Comparison of ENCODE assay signal across 8 cellular contexts in the genomic region with DNA sequence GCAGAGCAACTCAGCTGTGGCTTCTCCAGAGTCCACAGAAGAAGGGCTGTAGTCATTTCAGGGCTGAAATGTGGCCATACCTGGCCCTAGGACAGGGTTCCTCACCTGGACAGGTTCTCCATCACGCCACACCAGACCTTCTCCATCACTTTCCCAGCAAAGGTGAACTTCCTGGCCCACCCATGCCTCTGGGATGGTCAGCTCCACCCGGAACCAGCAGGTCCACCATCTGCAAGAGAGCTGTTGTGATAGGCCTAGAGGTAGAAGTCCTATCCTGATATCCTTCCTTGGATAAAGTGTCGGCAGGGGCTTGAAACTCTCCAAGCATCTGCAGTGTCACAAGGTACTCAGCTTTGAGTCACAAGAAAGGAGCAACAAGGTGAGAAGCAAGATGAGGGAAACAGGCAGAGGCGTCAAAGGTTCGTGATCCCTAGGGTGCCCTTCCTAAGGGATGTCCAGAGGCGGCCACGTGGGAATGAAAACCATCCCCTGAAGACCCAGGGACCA. TPM values are rescaled to one million over a fixed set of nuclear protein-coding genes. Genes with fewer than 3 reads are reported as not detected.
DNase-seq lines count a peak whose midpoint lies in the region; ATAC-seq and TF ChIP-seq lines count a peak whose summit lies in the region.

No MANE protein-coding gene starts in this region.

- H3K4me1 Mint-ChIP-seq in CD4-positive, alpha-beta memory T cell = peaks cover 7 to 37% (median 24%) of the 10 kb centered on the region in 4 donors
- H3K4me1 Mint-ChIP-seq in endothelial cell (ENCODE audit: unreplicated experiment) = peaks cover 38% of the 10 kb centered on the region

- peak overlapping the region; percentile 97 for H3K4me2 ChIP-seq in OCI-LY1 (ENCODE audit: low read length)

- no peaks in the 10 kb centered on the region for H3K27me3 Mint-ChIP-seq in CD4-positive, alpha-beta memory T cell
- peaks cover 6% of the 10 kb centered on the region for H3K27me3 Mint-ChIP-seq in endothelial cell (ENCODE audit: unreplicated experiment)

- peaks cover 17 to 56% of the 10 kb centered on the region in 2 donors for H3K36me3 Mint-ChIP-seq in CD4-positive, alpha-beta memory T cell
- H3K36me3 Mint-ChIP-seq in endothelial cell (ENCODE audit: low read depth, unreplicated experiment) = peaks cover 21% of the 10 kb centered on the region

- peaks cover 25% of the 10 kb centered on the region for H3K4me1 ChIP-seq in CD4-positive, alpha-beta memory T cell (ENCODE audit: insufficient read depth, low read length)
- H3K4me1 ChIP-seq in OCI-LY1 (ENCODE audit: insufficient read depth, low read length, severe bottlenecking) (peaks cover 21% of the 10 kb centered on the region), neutrophil (ENCODE audit: control insufficient read depth in 1 of 2, insufficient read depth in 1 of 2, low read depth in 1 of 2, low read length in 1 of 2) (peaks cover 15 to 19% of the 10 kb centered on the region in 2 experiments)

- intact Hi-C loops in CD4-positive, alpha-beta memory T cell (cut with micrococcal nuclease) = loop anchor here (1.0 to 10.0 kb wide), 2 partner anchors 17 to 343 kb away; partner anchors contain the start of gene PPCDC

- no peaks in the 10 kb centered on the region for H3K79me2 ChIP-seq in OCI-LY1 (ENCODE audit: insufficient read depth, low read length)

- H2AFZ ChIP-seq in OCI-LY1 (ENCODE audit: low read length) = no peak overlapping the region

- H3K27me3 ChIP-seq in CD4-positive, alpha-beta memory T cell (ENCODE audit: insufficient read depth, low read length) = no peaks in the 10 kb centered on the region
- no peaks in the 10 kb centered on the region for H3K27me3 ChIP-seq in OCI-LY1 (ENCODE audit: insufficient read depth, low read length)
- H3K27me3 ChIP-seq in neutrophil = no peaks in the 10 kb centered on the region

- no peaks in the 10 kb centered on the region for H3K9me2 ChIP-seq in OCI-LY1 (ENCODE audit: low read depth, low read length)

- peak overlapping the region; percentile 89 to 97 (median 96) for H3K27ac Mint-ChIP-seq in CD4-positive, alpha-beta memory T cell
- H3K27ac Mint-ChIP-seq in endothelial cell (ENCODE audit: unreplicated experiment) = peak overlapping the region; percentile 83

- H3K9ac ChIP-seq in OCI-LY1 (ENCODE audit: low read length) = peak overlapping the region; percentile 92; the same call in 1 of the 2 replicates

- CTCF ChIA-PET in CD4-positive, alpha-beta memory T cell (lab: Charles Lee; ENCODE audit: partially characterized antibody) = interaction anchor here (0.6 to 3.7 kb wide), 38 partner anchors 8 to 899 kb away, joined by 3 to 69 read pairs (median 6); partner anchors contain the start of genes COMMD4, IMP3, PTPN9 and SIN3A

- H3K9me3 Mint-ChIP-seq in CD4-positive, alpha-beta memory T cell = no peaks in the 10 kb centered on the region
- no peaks in the 10 kb centered on the region for H3K9me3 Mint-ChIP-seq in endothelial cell (ENCODE audit: unreplicated experiment)

- peak overlapping the region; percentile 93 for H3K27ac ChIP-seq in CD4-positive, alpha-beta memory T cell (ENCODE audit: low read depth, low read length)
- H3K27ac ChIP-seq in OCI-LY1 (ENCODE audit: low read depth, low read length, poor library complexity, severe bottlenecking) = peak overlapping the region; percentile 87
- H3K27ac ChIP-seq in neutrophil = peak overlapping the region; percentile 94

- peaks cover 60% of the 10 kb centered on the region for H3K36me3 ChIP-seq in CD4-positive, alpha-beta memory T cell (ENCODE audit: insufficient read depth, low read length)
- H3K36me3 ChIP-seq in OCI-LY1 (ENCODE audit: insufficient read depth, low read length) = peaks cover 25% of the 10 kb centered on the region
- peaks cover 53% of the 10 kb centered on the region for H3K36me3 ChIP-seq in neutrophil

- no peaks in the 10 kb centered on the region for H4K20me1 ChIP-seq in OCI-LY1 (ENCODE audit: insufficient read depth, low read length)

- H3K4me3 ChIP-seq in CD4-positive, alpha-beta memory T cell (ENCODE audit: low read length in 2 of 2) = peak overlapping the region; percentile 86 to 95
- H3K4me3 ChIP-seq in OCI-LY1 (ENCODE audit: low read depth, low read length, poor library complexity, severe bottlenecking) (peak overlapping the region; percentile 84), neutrophil (ENCODE audit: low read depth in 1 of 2, low read length in 1 of 2) (peak overlapping the region; percentile 90 to 91)

- ATAC-seq in HG03460 (IDR thresholded peaks at IDR 0.05; ENCODE audit: unreplicated experiment) (no peak), HG03196 (IDR thresholded peaks at IDR 0.05; ENCODE audit: unreplicated experiment) (no peak)

- POLR2A ChIA-PET in CD4-positive, alpha-beta memory T cell (lab: Charles Lee; ENCODE audit: partially characterized antibody) = interaction anchor here (0.6 to 4.8 kb wide), 38 partner anchors 10 to 907 kb away, joined by 3 to 222 read pairs (median 6); partner anchors contain the start of genes C15orf39, CLK3, COMMD4 and FBXO22

- no peaks in the 10 kb centered on the region for H3F3A ChIP-seq in OCI-LY1 (ENCODE audit: insufficient read depth, low read length)

- no peaks in the 10 kb centered on the region for H3K9me3 ChIP-seq in CD4-positive, alpha-beta memory T cell (ENCODE audit: control insufficient read depth in 1 of 2, low read length in 2 of 2)
- H3K9me3 ChIP-seq in OCI-LY1 (ENCODE audit: low read length) (no peaks in the 10 kb centered on the region), neutrophil (no peaks in the 10 kb centered on the region)

- TF ChIP-seq CTCF in OCI-LY1 (IDR thresholded peaks at IDR 0.05; ENCODE audit: low read length) (no peak), endothelial cell (IDR thresholded peaks at IDR 0.05; ENCODE audit: unreplicated experiment) (no peak), neutrophil (IDR thresholded peaks at IDR 0.05) (no peak)

- peak overlapping the region; percentile 89 to 95 (median 92) for H3K4me3 Mint-ChIP-seq in CD4-positive, alpha-beta memory T cell
- peak overlapping the region; percentile 86 for H3K4me3 Mint-ChIP-seq in endothelial cell (ENCODE audit: unreplicated experiment)

- no peak for DNase-seq in CD4-positive, alpha-beta memory T cell
- DNase-seq in endothelial cell (ENCODE audit: low spot score) (no peak), NCI-H526 treated with DMSO at 0.1 percent for 48 hours (lab: John Stamatoyannopoulos, UW) (no peak), COLO668 (lab: John Stamatoyannopoulos, UW; ENCODE audit: unreplicated experiment) (no peak)

RNA-seq across cellular contexts. Expression of gene MAN2C1, which starts 0.9 kb away (rescaled TPM):
- total RNA-seq in CD4-positive, alpha-beta memory T cell = 100 to 1,000 TPM; 448 to 449 TPM
- polyA plus RNA-seq in CD4-positive, alpha-beta memory T cell = 10 to 100 TPM; 32.2 to 38.0 TPM
- 237 TPM for total RNA-seq in endothelial cell (ENCODE audit: unreplicated experiment)

RNA-seq across cellular contexts. Expression of gene NEIL1, which starts 20.6 kb away (rescaled TPM):
- 10 to 100 TPM; 13.0 to 16.4 TPM for total RNA-seq in CD4-positive, alpha-beta memory T cell
- polyA plus RNA-seq in CD4-positive, alpha-beta memory T cell = 1 to 10 TPM; 1.5 to 2.6 TPM
- total RNA-seq in endothelial cell (ENCODE audit: unreplicated experiment) = 149 TPM

RNA-seq across cellular contexts. Expression of gene COMMD4, which starts 31.6 kb away (rescaled TPM):
- 10 to 100 TPM; 33.9 to 36.4 TPM for total RNA-seq in CD4-positive, alpha-beta memory T cell
- polyA plus RNA-seq in CD4-positive, alpha-beta memory T cell = 10 to 100 TPM; 41.0 to 45.6 TPM
- total RNA-seq in endothelial cell (ENCODE audit: unreplicated experiment) = 165 TPM
